ENCODE assay signal across 20 cellular contexts in genomic region chr20:57211406-57211805, GRCh38. TPM values are rescaled to one million over a fixed set of nuclear protein-coding genes. Genes with fewer than 3 reads are reported as not detected.
DNase-seq lines count a peak whose midpoint lies in the region; ATAC-seq and TF ChIP-seq lines count a peak whose summit lies in the region.
"Had no signal": no experiment of that assay in that cellular context is flagged by ENCODE, and none has a peak within 500 bp of the region (broad histone marks: within the 10 kb centered on the region; RNA-seq: fewer than 3 reads in every experiment).

No MANE protein-coding gene starts in this region.

- ATAC-seq in HCT116 (no peak), HG03097 (IDR thresholded peaks at IDR 0.05; ENCODE audit: low FRiP score, unreplicated experiment) (no peak)

- intact Hi-C loops in HCT116 (cut with micrococcal nuclease) (no loop called here), tibial artery (cut with DNase I; ENCODE audit: low total_unique reads) (no loop called here)

- no peaks in the 10 kb centered on the region for H3K36me3 ChIP-seq in HCT116 (ENCODE audit: control insufficient read depth in 1 of 2, insufficient read depth in 2 of 2, low read length in 2 of 2)
- no peaks in the 10 kb centered on the region for H3K36me3 ChIP-seq in iPS-18a (ENCODE audit: control insufficient read depth, low read depth, low read length)
- H3K36me3 ChIP-seq in osteoblast (ENCODE audit: insufficient read depth, low read length): no peaks in the 10 kb centered on the region
- H3K36me3 ChIP-seq in tibial artery: no peaks in the 10 kb centered on the region

- TF ChIP-seq POLR2A in HCT116 (IDR thresholded peaks at IDR 0.05; ENCODE audit: borderline replicate concordance, extremely low read depth, insufficient read depth, insufficient read length): no peak

- RAD21 ChIA-PET in HCT116 (lab: Charles Lee; ENCODE audit: low non-redundant PET in 1 of 2, low total read pairs in 2 of 2, uncharacterized antibody in 2 of 2, unreplicated experiment in 2 of 2): no interaction called here

- H3K4me2 ChIP-seq in HCT116 (ENCODE audit: low read length) (0 out of 2 replicates have a peak overlapping the region, but pooled peaks have one; percentile 79), osteoblast (ENCODE audit: insufficient read depth, low read length) (no peak overlapping the region)
- H3K4me2 ChIP-seq: SK-N-SH had no signal

- DNase-seq in HCT116 (ENCODE audit: low read depth, low spot score) (no peak), NCI-H82 treated with DMSO at 0.1 percent for 48 hours (lab: John Stamatoyannopoulos, UW; ENCODE audit: unreplicated experiment) (peak; percentile 24), osteoblast (ENCODE audit: insufficient read length, low spot score, missing footprints) (peak; percentile 53), NCI-H1092 (lab: John Stamatoyannopoulos, UW) (no peak), NCI-H128 (lab: John Stamatoyannopoulos, UW; ENCODE audit: unreplicated experiment) (no peak), tibial artery (no peak)
- DNase-seq: ACHN, C1 segment of cervical spinal cord, Karpas-422, NCI-H1436 treated with DMSO at 0.1 percent for 48 hours, NCI-H2081 treated with DMSO at 0.1 percent for 48 hours, NCI-H510A, NCI-H748 treated with DMSO at 0.1 percent for 48 hours, SHP77, SK-N-SH had no signal

- TF ChIP-seq RAD21 in HCT116 (IDR thresholded peaks at IDR 0.05; ENCODE audit: low read depth): no peak

- POLR2A ChIA-PET in HCT116 (lab: Charles Lee): no interaction called here

- TF ChIP-seq CTCF in HCT116 (IDR thresholded peaks at IDR 0.05 in 2 of 3, conservative IDR thresholded peaks at IDR 0.05 in 1 of 3; ENCODE audit: borderline replicate concordance in 1 of 3, insufficient read depth in 1 of 3, low read depth in 2 of 3, low read length in 2 of 3) (no peak), osteoblast (IDR thresholded peaks at IDR 0.05; ENCODE audit: extremely low read depth, low read depth, low read length) (no peak), tibial artery (IDR thresholded peaks at IDR 0.05) (no peak)

- H4K20me1 ChIP-seq in HCT116 (ENCODE audit: insufficient read depth) (no peaks in the 10 kb centered on the region), osteoblast (ENCODE audit: insufficient read depth, low read length) (no peaks in the 10 kb centered on the region)

- H3K4me1 ChIP-seq in HCT116 (ENCODE audit: control insufficient read depth in 1 of 2, insufficient read depth in 2 of 2, low read length in 2 of 2) (peaks cover 19 to 48% of the 10 kb centered on the region in 2 experiments), iPS-18a (ENCODE audit: control insufficient read depth, low read depth, low read length) (peaks cover 31% of the 10 kb centered on the region), osteoblast (ENCODE audit: insufficient read depth, low read length) (no peaks in the 10 kb centered on the region), tibial artery (peaks cover 0 to 13% (median 0%) of the 10 kb centered on the region in 4 donors)

- H2AFZ ChIP-seq in HCT116 (ENCODE audit: low read depth, low read length, poor library complexity, severe bottlenecking) (no peak overlapping the region), osteoblast (ENCODE audit: low read length) (no peak overlapping the region)

- CTCF ChIA-PET in HCT116 (lab: Charles Lee): no interaction called here

- BruUV-seq in HCT116 (replicated peaks; lab: Mats Ljungman, UMichigan): no TSS peak

- H3K9me3 ChIP-seq in HCT116 (ENCODE audit: control insufficient read depth in 1 of 2, insufficient read depth in 1 of 2, low read depth in 1 of 2, low read length in 2 of 2) (no peaks in the 10 kb centered on the region), iPS-18a (ENCODE audit: control insufficient read depth, low read depth, low read length) (no peaks in the 10 kb centered on the region), osteoblast (ENCODE audit: low read depth, low read length) (no peaks in the 10 kb centered on the region), tibial artery (no peaks in the 10 kb centered on the region)
- H3K9me3 ChIP-seq: SK-N-SH had no signal

- no peak overlapping the region for H3K9ac ChIP-seq in HCT116 (ENCODE audit: low read length)
- H3K9ac ChIP-seq in iPS-18a (ENCODE audit: low read length): no peak overlapping the region
- H3K9ac ChIP-seq: SK-N-SH had no signal

- H3K79me2 ChIP-seq in HCT116 (ENCODE audit: insufficient read depth, low read length) (no peaks in the 10 kb centered on the region), osteoblast (ENCODE audit: insufficient read depth, low read length) (no peaks in the 10 kb centered on the region)

- H3K9me2 ChIP-seq in HCT116 (ENCODE audit: insufficient read depth): no peaks in the 10 kb centered on the region
- H3K9me2 ChIP-seq: SK-N-SH had no signal

- H3K27me3 ChIP-seq in HCT116 (ENCODE audit: insufficient read depth, low read length) (peaks cover 11% of the 10 kb centered on the region; the same call in 1 of the 2 replicates), iPS-18a (ENCODE audit: control insufficient read depth, insufficient read depth, low read length) (peaks cover 21% of the 10 kb centered on the region), osteoblast (ENCODE audit: insufficient read depth, low read length) (no peaks in the 10 kb centered on the region), tibial artery (peaks cover 0 to 10% of the 10 kb centered on the region in 2 donors)

- H3K27ac ChIP-seq in HCT116 (ENCODE audit: low read depth, low read length) (no peak overlapping the region), iPS-18a (ENCODE audit: low read length) (no peak overlapping the region), osteoblast (ENCODE audit: low read depth, low read length) (no peak overlapping the region), tibial artery (no peak overlapping the region)

- H3K4me3 ChIP-seq in HCT116 (replicated peaks in 1 of 2; ENCODE audit: low read depth in 1 of 2, low read length in 2 of 2) (no peak overlapping the region), iPS-18a (ENCODE audit: low read length) (peak overlapping the region; percentile 17), osteoblast (ENCODE audit: insufficient read depth, low read length) (no peak overlapping the region), tibial artery (no peak overlapping the region)

TF ChIP-seq in HCT116, 20 proteins besides CTCF, POLR2A, EP300 and RAD21:
- TF ChIP-seq EZH2phosphoT487 (IDR thresholded peaks at IDR 0.05; ENCODE audit: borderline replicate concordance): no peak
- no peak for TF ChIP-seq SIN3A (IDR thresholded peaks at IDR 0.05; ENCODE audit: low read depth)
- TF ChIP-seq SP1 (IDR thresholded peaks at IDR 0.05; ENCODE audit: low read depth): no peak

RNA-seq across cellular contexts. Expression of gene BMP7, which starts 55.0 kb away (rescaled TPM):
- total RNA-seq in HCT116 (2021; ENCODE audit: unreplicated experiment): 7.0 TPM
- polyA plus RNA-seq in HCT116 (2012): 9.6 and 11.4 TPM in 2 replicates
- total RNA-seq in osteoblast: not detected in 2 replicates
- total RNA-seq: HT-29, MCF 10A had no signal
- polyA plus RNA-seq: IgD-negative memory B cell, SK-N-SH had no signal

Comparison
In these comparisons a context has a peak if more than half of its experiments do, and no peak if none do; other contexts are left out.
1. DNase-seq: peak in NCI-H82 treated with DMSO at 0.1 percent for 48 hours (single experiment) and osteoblast (single experiment); none in HCT116 (single experiment), NCI-H1092 (single experiment), NCI-H128 (single experiment) and tibial artery (0 of 2).